ENCODE assay signal across 1 cellular context in genomic region chr2:101779190-101779589, GRCh38.
A peak's percentile ranks its signal among the peaks of the same experiment; 100 is the strongest.
TF ChIP-seq lines count a peak whose summit lies in the region.

No MANE protein-coding gene starts in this region.

TF ChIP-seq in HEK293, 187 proteins besides CTCF, POLR2A, EP300 and RAD21:
- TF ChIP-seq FEZF1 (tag by site-specific recombination; IDR thresholded peaks at IDR 0.05) (peak; percentile 27; the same call in 1 of the 2 replicates), ZNF175 (tag by site-specific recombination; IDR thresholded peaks at IDR 0.05) (no peak), YY1 (tag by site-specific recombination; IDR thresholded peaks at IDR 0.05) (no peak)
- TF ChIP-seq, protein P1, sequence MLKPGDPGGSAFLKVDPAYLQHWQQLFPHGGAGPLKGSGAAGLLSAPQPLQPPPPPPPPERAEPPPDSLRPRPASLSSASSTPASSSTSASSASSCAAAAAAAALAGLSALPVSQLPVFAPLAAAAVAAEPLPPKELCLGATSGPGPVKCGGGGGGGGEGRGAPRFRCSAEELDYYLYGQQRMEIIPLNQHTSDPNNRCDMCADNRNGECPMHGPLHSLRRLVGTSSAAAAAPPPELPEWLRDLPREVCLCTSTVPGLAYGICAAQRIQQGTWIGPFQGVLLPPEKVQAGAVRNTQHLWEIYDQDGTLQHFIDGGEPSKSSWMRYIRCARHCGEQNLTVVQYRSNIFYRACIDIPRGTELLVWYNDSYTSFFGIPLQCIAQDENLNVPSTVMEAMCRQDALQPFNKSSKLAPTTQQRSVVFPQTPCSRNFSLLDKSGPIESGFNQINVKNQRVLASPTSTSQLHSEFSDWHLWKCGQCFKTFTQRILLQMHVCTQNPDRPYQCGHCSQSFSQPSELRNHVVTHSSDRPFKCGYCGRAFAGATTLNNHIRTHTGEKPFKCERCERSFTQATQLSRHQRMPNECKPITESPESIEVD (tag by site-specific recombination; IDR thresholded peaks at IDR 0.05): peak; percentile 56
